In genomic region chrX:1391707-1392375, GRCh38 we compare ENCODE assay signal across 8 cellular contexts. TPM values are rescaled to one million over a fixed set of nuclear protein-coding genes. Genes with fewer than 3 reads are reported as not detected.
DNase-seq lines count a peak whose midpoint lies in the region; TF ChIP-seq lines count a peak whose summit lies in the region.

Gene SLC25A6, minus strand, starts transcription at chrX:1392113. Its CDS starts 104 bp downstream, at chrX:1392009.

- H3K4me3 Mint-ChIP-seq in activated naive CD4-positive, alpha-beta T cell treated with anti-CD3 and anti-CD28 coated beads, Interleukin-2, amount 50 U/mL, for 24 hours = peak within 1 kb of the TSS; percentile 94

- intact Hi-C loops in prostate gland (cut with DNase I) (loop anchor here (2.0 to 10.0 kb wide), 2 partner anchors 61 to 203 kb away; partner anchors contain the start of genes AKAP17A and ASMTL), uterus (cut with DNase I; ENCODE audit: low total_unique reads) (loop anchor here (5.0 kb wide), 1 partner anchor 60 kb away; the partner anchor contains the start of gene ASMTL)

- peaks cover 58% of the 10 kb centered on the region for H4K20me1 ChIP-seq in OCI-LY3 (ENCODE audit: insufficient read depth, low read length)

- H3K9me3 ChIP-seq in OCI-LY3 (ENCODE audit: insufficient read depth, low read length) (no peaks in the 10 kb centered on the region), cardiac muscle cell (ENCODE audit: low read depth) (no peaks in the 10 kb centered on the region), prostate gland (no peaks in the 10 kb centered on the region), uterus (no peaks in the 10 kb centered on the region)

- H2AFZ ChIP-seq in OCI-LY3 (ENCODE audit: low read depth, low read length) = peak within 1 kb of the TSS; percentile 54; the same call in 1 of the 2 replicates

- peaks cover 93% of the 10 kb centered on the region for H3K79me2 ChIP-seq in OCI-LY3 (ENCODE audit: low read length)

- H3K27me3 ChIP-seq in OCI-LY3 (ENCODE audit: low read depth, low read length) = no peaks in the 10 kb centered on the region
- no peaks in the 10 kb centered on the region for H3K27me3 ChIP-seq in cardiac muscle cell
- H3K27me3 ChIP-seq in prostate gland (replicated peaks; ENCODE audit: insufficient read depth) = no peaks in the 10 kb centered on the region
- no peaks in the 10 kb centered on the region for H3K27me3 ChIP-seq in uterus

- peaks cover 65% of the 10 kb centered on the region for H3K36me3 ChIP-seq in OCI-LY3 (replicated peaks; ENCODE audit: low read depth, low read length)
- H3K36me3 ChIP-seq in cardiac muscle cell = peaks cover 33% of the 10 kb centered on the region
- peaks cover 20 to 35% of the 10 kb centered on the region in 2 donors for H3K36me3 ChIP-seq in prostate gland
- H3K36me3 ChIP-seq in uterus = no peaks in the 10 kb centered on the region

- H3K4me1 Mint-ChIP-seq in activated naive CD4-positive, alpha-beta T cell treated with anti-CD3 and anti-CD28 coated beads, Interleukin-2, amount 50 U/mL, for 24 hours = peaks cover 48% of the 10 kb centered on the region

- under 1% methylated on average over 48 of the region's 90 CpGs for WGBS in prostate gland

- no peaks in the 10 kb centered on the region for H3K27me3 Mint-ChIP-seq in activated naive CD4-positive, alpha-beta T cell treated with anti-CD3 and anti-CD28 coated beads, Interleukin-2, amount 50 U/mL, for 24 hours

- DNase-seq in HFF-Myc (ENCODE audit: extremely low read depth, low read depth) (peak; percentile 88), cardiac muscle cell (ENCODE audit: low read depth in 1 of 2, low spot score in 1 of 2) (peak; percentile 99), prostate gland (ENCODE audit: low spot score) (peak; percentile 99), uterus (peak; percentile 98 to 100), NCI-H2107 treated with DMSO at 0.1 percent for 48 hours (lab: John Stamatoyannopoulos, UW; ENCODE audit: unreplicated experiment) (no peak)

- H3K4me3 ChIP-seq in GM08714 (ENCODE audit: low read length) (peak within 1 kb of the TSS; percentile 82), HFF-Myc (replicated peaks; ENCODE audit: low read depth, low read length) (peak within 1 kb of the TSS; percentile 98), OCI-LY3 (ENCODE audit: low read length) (peak within 1 kb of the TSS; percentile 92), cardiac muscle cell (peak within 1 kb of the TSS; percentile 89), prostate gland (peak within 1 kb of the TSS; percentile 98 to 100), uterus (peak within 1 kb of the TSS; percentile 96 to 99)

- peak within 1 kb of the TSS; percentile 98 for H3K9ac ChIP-seq in OCI-LY3 (ENCODE audit: low read length)

- peak within 1 kb of the TSS; percentile 91 for H3K4me2 ChIP-seq in OCI-LY3 (ENCODE audit: low read length)

- H3K4me1 ChIP-seq in OCI-LY3 (ENCODE audit: low read length) = peaks cover 17% of the 10 kb centered on the region
- H3K4me1 ChIP-seq in cardiac muscle cell (ENCODE audit: low read depth) = peaks cover 14% of the 10 kb centered on the region
- H3K4me1 ChIP-seq in prostate gland (replicated peaks) = peaks cover 7% of the 10 kb centered on the region
- peaks cover 0 to 11% of the 10 kb centered on the region in 2 donors for H3K4me1 ChIP-seq in uterus

- peak within 1 kb of the TSS; percentile 97 for H3K27ac Mint-ChIP-seq in activated naive CD4-positive, alpha-beta T cell treated with anti-CD3 and anti-CD28 coated beads, Interleukin-2, amount 50 U/mL, for 24 hours

- TF ChIP-seq CTCF in HFF-Myc (IDR thresholded peaks at IDR 0.05; ENCODE audit: low read depth, low read length, missing control alignments) = no peak
- peak; percentile 10; the same call in 1 of the 2 replicates for TF ChIP-seq CTCF in OCI-LY3 (IDR thresholded peaks at IDR 0.05; ENCODE audit: low read depth, low read length)
- TF ChIP-seq CTCF in cardiac muscle cell (IDR thresholded peaks at IDR 0.05; ENCODE audit: low read depth, low read length) = peak; percentile 2
- TF ChIP-seq CTCF in prostate gland (IDR thresholded peaks at IDR 0.05) = peak in 1 of 4 experiments; percentile 20
- peak in 2 of 4 experiments; percentile 2 to 32 for TF ChIP-seq CTCF in uterus (IDR thresholded peaks at IDR 0.05)

- H3K36me3 Mint-ChIP-seq in activated naive CD4-positive, alpha-beta T cell treated with anti-CD3 and anti-CD28 coated beads, Interleukin-2, amount 50 U/mL, for 24 hours = peaks cover 6% of the 10 kb centered on the region

- TF ChIP-seq POLR2A in prostate gland (IDR thresholded peaks at IDR 0.05) (peak; percentile 55), uterus (IDR thresholded peaks at IDR 0.05) (peak; percentile 57 to 92)

- no peaks in the 10 kb centered on the region for H3K9me3 Mint-ChIP-seq in activated naive CD4-positive, alpha-beta T cell treated with anti-CD3 and anti-CD28 coated beads, Interleukin-2, amount 50 U/mL, for 24 hours

- H3K27ac ChIP-seq in OCI-LY3 (ENCODE audit: low read length) (peak within 1 kb of the TSS; percentile 91), cardiac muscle cell (peak within 1 kb of the TSS; percentile 99), prostate gland (peak within 1 kb of the TSS; percentile 94 to 96), uterus (peak within 1 kb of the TSS; percentile 94 to 99)

RNA-seq across cellular contexts. Expression of gene SLC25A6, which starts in this region (rescaled TPM):
- total RNA-seq in cardiac muscle cell = 484 and 592 TPM in 2 replicates
- polyA plus RNA-seq in cardiac muscle cell = 370 and 468 TPM in 2 replicates
- 100 to 1,000 TPM; 252 to 358 TPM for total RNA-seq in prostate gland
- total RNA-seq in uterus = 100 to 1,000 TPM; 140 to 289 (median 207) TPM
